Comparison of ENCODE assay signal across 9 cellular contexts in genomic region chr19:4713384-4713951, GRCh38. TPM values are rescaled to one million over a fixed set of nuclear protein-coding genes. Genes with fewer than 3 reads are reported as not detected.
A peak's percentile ranks its signal among the peaks of the same experiment; 100 is the strongest.
DNase-seq lines count a peak whose midpoint lies in the region; ATAC-seq lines count a peak whose summit lies in the region.
"Had no signal": no experiment of that assay in that cellular context is flagged by ENCODE, and none has a peak within 500 bp of the region (broad histone marks: within the 10 kb centered on the region; RNA-seq: fewer than 3 reads in every experiment).

No MANE protein-coding gene starts in this region.

- no peak for ATAC-seq in GM19328 (IDR thresholded peaks at IDR 0.05; ENCODE audit: unreplicated experiment)
- no peak for ATAC-seq in GM21619 (IDR thresholded peaks at IDR 0.05; ENCODE audit: unreplicated experiment)

- no peaks in the 10 kb centered on the region for H3K9me3 Mint-ChIP-seq in activated T-helper 2 cell treated with anti-CD3 and anti-CD28 coated beads, Interferon-gamma antibody, Interleukin-2, Interleukin-4, amounts not matched to agents 10 μg/mL and 5 μg/mL and 100 μg/mL, durations not matched to agents 14 hours and 24 hours and 36 hours

- no peak overlapping the region for H3K27ac Mint-ChIP-seq in activated T-helper 2 cell treated with anti-CD3 and anti-CD28 coated beads, Interferon-gamma antibody, Interleukin-2, Interleukin-4, amounts not matched to agents 10 μg/mL and 5 μg/mL and 100 μg/mL, durations not matched to agents 14 hours and 24 hours and 36 hours

- peaks cover 2% of the 10 kb centered on the region for H3K4me1 Mint-ChIP-seq in activated T-helper 2 cell treated with anti-CD3 and anti-CD28 coated beads, Interferon-gamma antibody, Interleukin-2, Interleukin-4, amounts not matched to agents 10 μg/mL and 5 μg/mL and 100 μg/mL, durations not matched to agents 14 hours and 24 hours and 36 hours (ENCODE audit: low read depth)
- H3K4me1 Mint-ChIP-seq: CD14-positive monocyte had no signal

- DNase-seq in AG08395 (ENCODE audit: low spot score) (peak; percentile 99), RPMI7951 (ENCODE audit: low read depth) (peak; percentile 99), fibroblast of peridontal ligament (ENCODE audit: extremely low read depth) (peak; percentile 86), non-pigmented ciliary epithelial cell (ENCODE audit: low read depth) (peak; percentile 94)
- DNase-seq in activated T-helper 2 cell treated with anti-CD3 and anti-CD28 coated beads, Interferon-gamma antibody, Interleukin-2, Interleukin-4, amounts not matched to agents 10 μg/mL and 5 μg/mL and 100 μg/mL, durations not matched to agents 14 hours and 24 hours and 36 hours (ENCODE audit: low spot score), result no peak
- DNase-seq in activated CD4-positive, CD25-positive, alpha-beta regulatory T cell (lab: John Stamatoyannopoulos, UW), result no peak

- intact Hi-C loops in activated T-helper 2 cell treated with anti-CD3 and anti-CD28 coated beads, Interferon-gamma antibody, Interleukin-2, Interleukin-4, amounts not matched to agents 10 μg/mL and 5 μg/mL and 100 μg/mL, durations not matched to agents 14 hours and 24 hours and 36 hours (cut with micrococcal nuclease), result no loop called here

- H3K36me3 Mint-ChIP-seq in activated T-helper 2 cell treated with anti-CD3 and anti-CD28 coated beads, Interferon-gamma antibody, Interleukin-2, Interleukin-4, amounts not matched to agents 10 μg/mL and 5 μg/mL and 100 μg/mL, durations not matched to agents 14 hours and 24 hours and 36 hours (ENCODE audit: low read depth), result peaks cover 65% of the 10 kb centered on the region

- H3K4me3 Mint-ChIP-seq in activated T-helper 2 cell treated with anti-CD3 and anti-CD28 coated beads, Interferon-gamma antibody, Interleukin-2, Interleukin-4, amounts not matched to agents 10 μg/mL and 5 μg/mL and 100 μg/mL, durations not matched to agents 14 hours and 24 hours and 36 hours (ENCODE audit: low read depth), result no peak overlapping the region
- H3K4me3 Mint-ChIP-seq: CD14-positive monocyte had no signal

- H3K27me3 Mint-ChIP-seq in activated T-helper 2 cell treated with anti-CD3 and anti-CD28 coated beads, Interferon-gamma antibody, Interleukin-2, Interleukin-4, amounts not matched to agents 10 μg/mL and 5 μg/mL and 100 μg/mL, durations not matched to agents 14 hours and 24 hours and 36 hours (ENCODE audit: low read depth), result no peaks in the 10 kb centered on the region

RNA-seq across cellular contexts. Expression of gene DPP9, which starts 10.2 kb away (rescaled TPM):
- 63.3 and 69.9 TPM in 2 replicates for total RNA-seq in RPMI7951 (2014; rRNA removed; shearing (Covaris generic))
- 84.8 and 87.2 TPM in 2 replicates for total RNA-seq in activated T-helper 2 cell treated with anti-CD3 and anti-CD28 coated beads, Interferon-gamma antibody, Interleukin-2, Interleukin-4, amounts not matched to agents 10 μg/mL and 5 μg/mL and 100 μg/mL, durations not matched to agents 14 hours and 24 hours and 36 hours

RNA-seq across cellular contexts. Expression of gene MYDGF, which starts 43.3 kb away (rescaled TPM):
- 258 and 333 TPM in 2 replicates for total RNA-seq in RPMI7951 (2014; rRNA removed; shearing (Covaris generic))
- total RNA-seq in activated T-helper 2 cell treated with anti-CD3 and anti-CD28 coated beads, Interferon-gamma antibody, Interleukin-2, Interleukin-4, amounts not matched to agents 10 μg/mL and 5 μg/mL and 100 μg/mL, durations not matched to agents 14 hours and 24 hours and 36 hours, result 105 and 110 TPM in 2 replicates

Comparison
In these comparisons a context has a peak if more than half of its experiments do, and no peak if none do; other contexts are left out.
1. DNase-seq: peak in AG08395 (single experiment), RPMI7951 (single experiment), fibroblast of peridontal ligament (single experiment) and non-pigmented ciliary epithelial cell (single experiment); none in activated T-helper 2 cell treated with anti-CD3 and anti-CD28 coated beads, Interferon-gamma antibody, Interleukin-2, Interleukin-4, amounts not matched to agents 10 μg/mL and 5 μg/mL and 100 μg/mL, durations not matched to agents 14 hours and 24 hours and 36 hours (single experiment) and activated CD4-positive, CD25-positive, alpha-beta regulatory T cell (0 of 4).